ENCODE assay signal across 16 cellular contexts in the genomic region with DNA sequence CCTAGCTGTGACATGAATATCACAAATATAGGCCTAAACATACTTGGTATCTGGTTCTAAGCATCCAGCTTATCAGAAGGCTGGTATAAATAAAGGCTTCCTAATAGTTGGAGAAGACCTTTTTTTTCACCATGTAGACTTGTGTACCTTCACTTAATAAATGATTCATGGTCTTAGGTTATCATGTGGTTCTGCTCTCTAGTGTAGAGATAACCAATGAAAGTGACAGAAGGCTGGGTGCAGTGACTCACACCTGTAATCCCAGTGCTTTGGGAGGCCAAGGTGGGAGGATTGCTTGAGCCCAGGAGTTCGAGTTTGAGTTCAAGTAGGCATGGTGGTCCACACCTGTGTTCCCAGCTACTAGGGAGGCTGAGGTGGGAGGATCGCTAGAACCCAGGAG. TPM values are rescaled to one million over a fixed set of nuclear protein-coding genes. Genes with fewer than 3 reads are reported as not detected.
DNase-seq lines count a peak whose midpoint lies in the region; ATAC-seq lines count a peak whose summit lies in the region.
"Had no signal": no experiment of that assay in that cellular context is flagged by ENCODE, and none has a peak within 500 bp of the region (broad histone marks: within the 10 kb centered on the region; RNA-seq: fewer than 3 reads in every experiment).

No MANE protein-coding gene starts in this region.

- no peak overlapping the region for H2AFZ ChIP-seq in ACC112 (ENCODE audit: low read length, unreplicated experiment)

- POLR2A ChIA-PET in activated CD4-positive, alpha-beta T cell treated with anti-CD3 and anti-CD28 coated beads for 36 hours (lab: Charles Lee) = interaction anchor here (0.6 kb wide), 1 partner anchor 185 kb away, joined by 3 read pairs; no protein-coding TSS in a partner anchor

- peak overlapping the region; percentile 5; the same call in 1 of the 2 replicates for H3K4me3 ChIP-seq in ACC112 (ENCODE audit: low read depth, low read length)
- H3K4me3 ChIP-seq: BLaER1, heart left ventricle, sigmoid colon had no signal

- peaks cover 36% of the 10 kb centered on the region for H3K4me1 Mint-ChIP-seq in activated CD4-positive, alpha-beta T cell treated with anti-CD3 and anti-CD28 coated beads for 36 hours
- peaks cover 7 to 34% (median 12%) of the 10 kb centered on the region in 3 donors for H3K4me1 Mint-ChIP-seq in naive B cell

- no peaks in the 10 kb centered on the region for H3K27me3 ChIP-seq in ACC112 (ENCODE audit: insufficient read depth, low read length)
- H3K27me3 ChIP-seq: BLaER1, heart left ventricle, sigmoid colon had no signal

- intact Hi-C loops in activated CD4-positive, alpha-beta T cell treated with anti-CD3 and anti-CD28 coated beads for 36 hours (cut with DNase I, micrococcal nuclease) = loop anchor here in 1 of 2 experiments (5.0 kb wide), 1 partner anchor 1217 kb away; a partner anchor contains a TSS

- no peaks in the 10 kb centered on the region for H3K27me3 Mint-ChIP-seq in activated CD4-positive, alpha-beta T cell treated with anti-CD3 and anti-CD28 coated beads for 36 hours
- H3K27me3 Mint-ChIP-seq in naive B cell = no peaks in the 10 kb centered on the region

- CTCF ChIA-PET in activated CD4-positive, alpha-beta T cell treated with anti-CD3 and anti-CD28 coated beads for 36 hours (lab: Charles Lee) = interaction anchor here (0.8 kb wide), 1 partner anchor 190 kb away, joined by 4 read pairs; no protein-coding TSS in a partner anchor

- peaks cover 22% of the 10 kb centered on the region for H3K4me1 ChIP-seq in ACC112 (ENCODE audit: control insufficient read depth, insufficient read depth, low read length, unreplicated experiment)

- peaks cover 37% of the 10 kb centered on the region for H3K36me3 Mint-ChIP-seq in activated CD4-positive, alpha-beta T cell treated with anti-CD3 and anti-CD28 coated beads for 36 hours (ENCODE audit: low read depth)
- no peaks in the 10 kb centered on the region for H3K36me3 Mint-ChIP-seq in naive B cell

- peak; percentile 21 for DNase-seq in activated CD4-positive, alpha-beta T cell treated with anti-CD3 and anti-CD28 coated beads for 36 hours
- no peak for DNase-seq in activated CD4-positive, alpha-beta T cell treated with anti-CD3 and anti-CD28 coated beads, Interleukin-2, amount 50 U/mL, for 4 hours
- DNase-seq in RKO (ENCODE audit: low spot score) (peak; percentile 50), naive B cell (no peak), T1000 (lab: John Stamatoyannopoulos, UW) (no peak), DMS153 treated with DMSO at 0.1 percent for 48 hours (lab: John Stamatoyannopoulos, UW; ENCODE audit: unreplicated experiment) (no peak)
- DNase-seq: activated gamma-delta T cell treated with Interleukin-2 at 50 U/mL for 16 hours, DMS79, heart left ventricle, NCI-H1417 treated with DMSO at 0.1 percent for 48 hours, NCI-H526, sigmoid colon had no signal

- H3K27ac Mint-ChIP-seq in activated CD4-positive, alpha-beta T cell treated with anti-CD3 and anti-CD28 coated beads for 36 hours = peak overlapping the region; percentile 72
- H3K27ac Mint-ChIP-seq in naive B cell = peak overlapping the region in 4 of 6 donors; percentile 50 to 81 (median 68)

- H3K36me3 ChIP-seq in ACC112 (ENCODE audit: insufficient read depth, low read length) = peaks cover 15% of the 10 kb centered on the region

- no peak overlapping the region for H3K27ac ChIP-seq in ACC112 (ENCODE audit: low read depth, low read length)
- H3K27ac ChIP-seq: BLaER1, sigmoid colon had no signal

- peaks cover 45% of the 10 kb centered on the region for H3K79me2 ChIP-seq in ACC112 (ENCODE audit: control insufficient read depth, insufficient read depth, low read length, unreplicated experiment)

- no peaks in the 10 kb centered on the region for H3K9me3 Mint-ChIP-seq in activated CD4-positive, alpha-beta T cell treated with anti-CD3 and anti-CD28 coated beads for 36 hours (ENCODE audit: low read depth)
- H3K9me3 Mint-ChIP-seq in naive B cell = no peaks in the 10 kb centered on the region

- peak; percentile 34 for ATAC-seq in activated CD4-positive, alpha-beta T cell treated with anti-CD3 and anti-CD28 coated beads for 36 hours
- no peak for ATAC-seq in naive B cell (ENCODE audit: low read depth in 2 of 2)
- ATAC-seq in GM18861 (IDR thresholded peaks at IDR 0.05; ENCODE audit: unreplicated experiment) = no peak
- ATAC-seq: HCT116, heart left ventricle had no signal

- no peak overlapping the region for H3K4me3 Mint-ChIP-seq in activated CD4-positive, alpha-beta T cell treated with anti-CD3 and anti-CD28 coated beads for 36 hours
- H3K4me3 Mint-ChIP-seq in naive B cell = peak overlapping the region in 1 of 8 donors; percentile 53

RNA-seq across cellular contexts. Expression of a gene that starts 3.1 kb away (rescaled TPM):
- total RNA-seq in activated CD4-positive, alpha-beta T cell treated with anti-CD3 and anti-CD28 coated beads for 36 hours = 10 to 100 TPM; 47.7 to 52.9 TPM
- polyA plus RNA-seq in naive B cell (ENCODE audit: low read depth in 6 of 6) = 10 to 100 TPM; 30.4 to 45.7 (median 38.0) TPM

RNA-seq across cellular contexts. Expression of a gene that starts 50.8 kb away (rescaled TPM):
- 10 to 100 TPM; 32.3 to 34.7 TPM for total RNA-seq in activated CD4-positive, alpha-beta T cell treated with anti-CD3 and anti-CD28 coated beads for 36 hours
- polyA plus RNA-seq in naive B cell (ENCODE audit: low read depth in 6 of 6) = 10 to 100 TPM; 33.8 to 54.6 (median 37.8) TPM

Comparison
In these comparisons a context has a peak if more than half of its experiments do, and no peak if none do; other contexts are left out.
1. DNase-seq: peak in activated CD4-positive, alpha-beta T cell treated with anti-CD3 and anti-CD28 coated beads for 36 hours (single experiment) and RKO (single experiment); none in activated CD4-positive, alpha-beta T cell treated with anti-CD3 and anti-CD28 coated beads, Interleukin-2, amount 50 U/mL, for 4 hours (0 of 2), naive B cell (single experiment), T1000 (single experiment) and DMS153 treated with DMSO at 0.1 percent for 48 hours (single experiment).